In genomic region chr6:110181131-110182027, GRCh38 we compare ENCODE assay signal across 8 cellular contexts.
DNase-seq lines count a peak whose midpoint lies in the region; ATAC-seq and TF ChIP-seq lines count a peak whose summit lies in the region.

No MANE protein-coding gene starts in this region.

- H3K4me1 ChIP-seq in KMS-11 (ENCODE audit: low read depth, poor library complexity, severe bottlenecking) (peaks cover 42% of the 10 kb centered on the region), neuron (ENCODE audit: insufficient read depth, low read length) (peaks cover 37% of the 10 kb centered on the region)

- H4K20me1 ChIP-seq in KMS-11 (ENCODE audit: insufficient read depth) = no peaks in the 10 kb centered on the region

- no peaks in the 10 kb centered on the region for H3K9me3 ChIP-seq in neuron (ENCODE audit: low read length)

- no peak for ATAC-seq in GM18505 (IDR thresholded peaks at IDR 0.05; ENCODE audit: unreplicated experiment)

- H3K4me3 ChIP-seq in KMS-11 (IDR thresholded peaks at IDR 0.05; ENCODE audit: insufficient read depth, low read depth, low read length) (no peak overlapping the region), coronary artery (peak overlapping the region; percentile 79), neuron (ENCODE audit: low read length) (peak overlapping the region; percentile 94)

- TF ChIP-seq CTCF in KMS-11 (conservative IDR thresholded peaks at IDR 0.05; ENCODE audit: low read depth, low read length) = no peak
- TF ChIP-seq CTCF in coronary artery (IDR thresholded peaks at IDR 0.05) = no peak

- H3K27me3 ChIP-seq in KMS-11 (ENCODE audit: insufficient read depth, low read depth) (no peaks in the 10 kb centered on the region), neuron (ENCODE audit: insufficient read depth, low read length) (no peaks in the 10 kb centered on the region)

- H3K4me2 ChIP-seq in KMS-11 = peak overlapping the region; percentile 95

- H3K36me3 ChIP-seq in KMS-11 (ENCODE audit: insufficient read depth) (no peaks in the 10 kb centered on the region), neuron (ENCODE audit: insufficient read depth, low read length) (peaks cover 2% of the 10 kb centered on the region)

- H3K79me2 ChIP-seq in KMS-11 (ENCODE audit: insufficient read depth, low read depth) = peaks cover 36% of the 10 kb centered on the region

- no peak for TF ChIP-seq POLR2A in GM18505 (IDR thresholded peaks at IDR 0.05; ENCODE audit: borderline replicate concordance, extremely low read depth, insufficient read depth, insufficient read length)

- DNase-seq in EH (ENCODE audit: low read depth) = peak; percentile 15
- DNase-seq in coronary artery (ENCODE audit: low spot score) = no peak
- no peak for DNase-seq in C1 segment of cervical spinal cord (lab: John Stamatoyannopoulos, UW)
- DNase-seq in globus pallidus (ENCODE audit: low spot score) = no peak
- DNase-seq in LoVo (ENCODE audit: low spot score) = no peak

- H3K27ac ChIP-seq in KMS-11 (no peak overlapping the region), coronary artery (no peak overlapping the region)

- H2AFZ ChIP-seq in KMS-11 (ENCODE audit: low read depth) (peak overlapping the region; percentile 90; the same call in 1 of the 2 replicates), neuron (ENCODE audit: low read depth, low read length) (peak overlapping the region; percentile 90)

- peak overlapping the region; percentile 60; the same call in 1 of the 2 replicates for H3K9ac ChIP-seq in KMS-11
